ENCODE assay signal across 27 cellular contexts in the genomic region with DNA sequence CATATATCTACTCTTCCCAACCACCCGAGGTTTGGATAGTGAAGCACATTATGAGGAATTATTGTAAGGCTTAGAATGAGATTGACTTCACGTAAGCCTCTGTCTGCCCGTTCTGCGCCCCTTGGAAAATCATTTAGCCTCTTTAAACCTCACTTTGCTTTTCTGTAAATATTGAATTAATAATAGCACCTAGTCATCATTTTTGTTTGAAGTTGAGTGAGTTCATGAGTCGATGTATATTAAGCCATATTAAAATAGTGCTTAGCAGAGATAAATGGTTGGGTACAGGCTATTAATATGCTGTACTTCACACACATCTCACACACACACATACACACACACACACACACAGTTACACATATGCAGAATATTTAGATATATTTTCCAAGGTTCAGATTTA.
"Had no signal": no experiment of that assay in that cellular context is flagged by ENCODE, and none has a peak within 500 bp of the region (broad histone marks: within the 10 kb centered on the region; RNA-seq: fewer than 3 reads in every experiment).

No MANE protein-coding gene starts in this region.

- H3K9me3 ChIP-seq: stomach, suprapubic skin, testis, thoracic aorta, thyroid gland, tibial artery, tibial nerve, transverse colon, upper lobe of left lung, upper lobe of right lung, uterus, vagina had no signal

- H3K4me1 ChIP-seq: stomach, suprapubic skin, testis, thyroid gland, tibial artery, tibial nerve, transverse colon, upper lobe of left lung, upper lobe of right lung, uterus, vagina had no signal

- H3K27me3 ChIP-seq: stomach, suprapubic skin, testis, thyroid gland, tibial artery, tibial nerve, transverse colon, upper lobe of left lung, upper lobe of right lung, uterus, vagina had no signal

- FAIRE-seq: urothelium cell line had no signal

- DNase-seq: stimulated activated CD4-positive, alpha-beta T cell treated with anti-CD3 and anti-CD28 coated beads, Interleukin-2, amount 100 ng/mL, for 48 hours; stimulated activated CD4-positive, alpha-beta T cell treated with anti-CD3 and anti-CD28 coated beads, Interleukin-4, amount 100 ng/mL, for 1 hour; stimulated activated CD4-positive, alpha-beta T cell treated with anti-CD3 and anti-CD28 coated beads, Interleukin-4, amount 100 ng/mL, for 24 hours; stimulated activated CD4-positive, alpha-beta T cell treated with anti-CD3 and anti-CD28 coated beads, Interleukin-4, amount 100 ng/mL, for 4 hours; stimulated activated CD8-positive, alpha-beta memory T cell treated with anti-CD3 and anti-CD28 coated beads, Interleukin-4, amount 100 ng/mL, for 48 hours; stimulated activated naive B cell treated with anti-CD40 and anti-IgM and Interleukin-4, amounts not matched to agents 10 μg/mL and 1 μg/mL and 100 μg/mL, for 72 hours; stimulated activated naive CD4-positive, alpha-beta T cell; stimulated activated naive CD4-positive, alpha-beta T cell treated with Interleukin-2 at 50 U/mL for 16 hours; stimulated activated naive CD8-positive, alpha-beta T cell treated with anti-CD3 and anti-CD28 coated beads, Interleukin-15, amount 100 ng/mL, for 72 hours; stimulated activated naive CD8-positive, alpha-beta T cell treated with anti-CD3 and anti-CD28 coated beads, Interleukin-15, Interleukin-2, amounts not matched to agents 100 U/mL and 50 U/mL, for 24 hours; stomach; substantia nigra; testis; thyroid gland; tibial artery; transverse colon; trophoblast cell; upper lobe of left lung; upper lobe of right lung; uterus had no signal

- ATAC-seq: stimulated activated effector memory CD8-positive, alpha-beta T cell treated with anti-CD3 and anti-CD28 coated beads, Interleukin-12 subunit alpha, Interleukin-12 subunit beta, amount 100 ng/mL, for 72 hours; stimulated activated memory B cell treated with anti-CD40 and anti-IgM and Interleukin-4, amounts not matched to agents 10 μg/mL and 1 μg/mL and 100 μg/mL, for 72 hours; stimulated activated naive B cell treated with anti-CD40 and anti-IgM and Interleukin-4, amounts not matched to agents 10 μg/mL and 1 μg/mL and 100 μg/mL, for 72 hours; stimulated activated naive CD8-positive, alpha-beta T cell treated with anti-CD3 and anti-CD28 coated beads, Interleukin-15, amount 100 ng/mL, for 72 hours; stimulated activated naive CD8-positive, alpha-beta T cell treated with anti-CD3 and anti-CD28 coated beads, Interleukin-15, Interleukin-2, amounts not matched to agents 100 U/mL and 50 U/mL, for 24 hours; upper lobe of right lung had no signal

- H3K36me3 ChIP-seq: stomach, suprapubic skin, thoracic aorta, thyroid gland, tibial artery, tibial nerve, transverse colon, upper lobe of left lung, upper lobe of right lung, uterus, vagina had no signal

- H3K4me3 ChIP-seq: stomach, suprapubic skin, testis, thoracic aorta, thyroid gland, tibial artery, tibial nerve, transverse colon, upper lobe of left lung, upper lobe of right lung, uterus, vagina had no signal

- H3K27ac ChIP-seq: stomach, suprapubic skin, testis, thoracic aorta, thyroid gland, tibial artery, tibial nerve, transverse colon, upper lobe of left lung, upper lobe of right lung, uterus, vagina had no signal
